ENCODE assay signal across 8 cellular contexts in genomic region chr2:143110759-143111428, GRCh38. TPM values are rescaled to one million over a fixed set of nuclear protein-coding genes. Genes with fewer than 3 reads are reported as not detected.
DNase-seq lines count a peak whose midpoint lies in the region; ATAC-seq, FAIRE-seq and TF ChIP-seq lines count a peak whose summit lies in the region.

No MANE protein-coding gene starts in this region.

- H3K9me3 Mint-ChIP-seq in activated T-helper 17 cell treated with anti-CD3 and anti-CD28 coated beads, Interleukin-2, amount 50 U/mL, for 72 hours: no peaks in the 10 kb centered on the region

- TF ChIP-seq CTCF in IMR-90 (conservative IDR thresholded peaks at IDR 0.05; ENCODE audit: low read depth, low read length): peak; percentile 55
- TF ChIP-seq CTCF in parathyroid adenoma (IDR thresholded peaks at IDR 0.05): peak; percentile 33

- H3K4me1 Mint-ChIP-seq in activated T-helper 17 cell treated with anti-CD3 and anti-CD28 coated beads, Interleukin-2, amount 50 U/mL, for 72 hours: peaks cover 9% of the 10 kb centered on the region

- no peak overlapping the region for H2BK20ac ChIP-seq in IMR-90 (ENCODE audit: low read depth, low read length)

- H3K79me1 ChIP-seq in IMR-90 (ENCODE audit: low read depth in 1 of 2, low read length in 2 of 2): no peaks in the 10 kb centered on the region

- TF ChIP-seq RAD21 in IMR-90 (IDR thresholded peaks at IDR 0.05; ENCODE audit: low read length): peak; percentile 57

- no peak for TF ChIP-seq POLR2A in IMR-90 (IDR thresholded peaks at IDR 0.05; ENCODE audit: low read depth, low read length)

- peak; percentile 62 for DNase-seq in EL
- peak; percentile 50 for DNase-seq in IMR-90
- peak; percentile 28 for DNase-seq in RCC 7860 (ENCODE audit: low spot score)
- peak; percentile 69 for DNase-seq in foreskin melanocyte
- peak; percentile 46 for DNase-seq in urothelium cell line (ENCODE audit: low spot score)

- H3K9ac ChIP-seq in IMR-90 (ENCODE audit: low read depth, low read length): no peak overlapping the region
- H3K9ac ChIP-seq in parathyroid adenoma: no peak overlapping the region

- ATAC-seq in GM21576 (IDR thresholded peaks at IDR 0.05; ENCODE audit: unreplicated experiment) (peak; percentile 93), IMR-90 (ENCODE audit: low read depth) (peak; percentile 72)
- ATAC-seq in activated T-helper 17 cell treated with anti-CD3 and anti-CD28 coated beads, Interleukin-2, amount 50 U/mL, for 72 hours (replicated peaks): peak; percentile 82

- H3K18ac ChIP-seq in IMR-90 (ENCODE audit: low read depth, low read length): no peak overlapping the region

- no peaks in the 10 kb centered on the region for H3K36me3 ChIP-seq in IMR-90 (ENCODE audit: control insufficient read depth, insufficient read depth, low read length)
- no peaks in the 10 kb centered on the region for H3K36me3 ChIP-seq in parathyroid adenoma (ENCODE audit: control insufficient read depth, insufficient read depth, low read length)

- H3K27ac Mint-ChIP-seq in activated T-helper 17 cell treated with anti-CD3 and anti-CD28 coated beads, Interleukin-2, amount 50 U/mL, for 72 hours: peak overlapping the region; percentile 81

- no peak overlapping the region for H2BK120ac ChIP-seq in IMR-90 (ENCODE audit: low read depth, low read length)

- no peak overlapping the region for H4K91ac ChIP-seq in IMR-90 (ENCODE audit: insufficient read depth, low read depth, low read length)

- peak; percentile 33 for FAIRE-seq in RCC 7860 (lab: Jason Lieb, UNC)
- no peak for FAIRE-seq in urothelium cell line (lab: Jason Lieb, UNC)

- H2BK15ac ChIP-seq in IMR-90 (ENCODE audit: low read depth, low read length): no peak overlapping the region

- 45% methylated on average over 2 of the region's 6 CpGs; no CpG with 5 or more reads in 1 of the 2 experiments for WGBS in IMR-90 (ENCODE audit: extremely low coverage in 2 of 2, insufficient read length in 1 of 2), 2 experiments

- no peak overlapping the region for H2AK5ac ChIP-seq in IMR-90 (ENCODE audit: low read depth, low read length)

- H3K4me2 ChIP-seq in IMR-90 (ENCODE audit: low read depth, low read length): no peak overlapping the region
- H3K4me2 ChIP-seq in parathyroid adenoma (ENCODE audit: low read length): no peak overlapping the region

- H3K56ac ChIP-seq in IMR-90 (ENCODE audit: extremely low read depth, insufficient read depth, low read length): no peak overlapping the region

- H3K27me3 ChIP-seq in IMR-90 (ENCODE audit: control insufficient read depth, insufficient read depth, low read length) (peaks cover 3% of the 10 kb centered on the region), parathyroid adenoma (ENCODE audit: control insufficient read depth, insufficient read depth, low read length) (no peaks in the 10 kb centered on the region)

- H3K4me1 ChIP-seq in IMR-90 (ENCODE audit: control insufficient read depth, insufficient read depth, low read length) (no peaks in the 10 kb centered on the region), parathyroid adenoma (no peaks in the 10 kb centered on the region)

- H2AK9ac ChIP-seq in IMR-90 (replicated peaks; ENCODE audit: low read depth, low read length, poor library complexity): no peak overlapping the region

- no peaks in the 10 kb centered on the region for H3K27me3 Mint-ChIP-seq in activated T-helper 17 cell treated with anti-CD3 and anti-CD28 coated beads, Interleukin-2, amount 50 U/mL, for 72 hours

- H3K4ac ChIP-seq in IMR-90 (ENCODE audit: low read depth, low read length): no peak overlapping the region

- BruUV-seq in IMR-90 (replicated peaks; lab: Mats Ljungman, UMichigan): no TSS peak

- H3K9me3 ChIP-seq in IMR-90 (ENCODE audit: control insufficient read depth, insufficient read depth, low read length) (no peaks in the 10 kb centered on the region), parathyroid adenoma (ENCODE audit: control insufficient read depth, low read length) (no peaks in the 10 kb centered on the region)

- dilution Hi-C loops in IMR-90 (cut with HindIII; ENCODE audit: low sequenced_read_pairs, unreplicated experiment): no loop called here

- H3K4me3 ChIP-seq in IMR-90 (ENCODE audit: insufficient read depth, low read depth, low read length) (no peak overlapping the region), parathyroid adenoma (ENCODE audit: low read depth, low read length) (no peak overlapping the region)

- no peak overlapping the region for H4K5ac ChIP-seq in IMR-90 (ENCODE audit: low read depth, low read length)

- CTCF ChIA-PET in IMR-90 (lab: Yijun Ruan, JAX): interaction anchor here (0.7 to 1.4 kb wide), 9 partner anchors 10 to 111 kb away, joined by 3 to 4 read pairs (median 3); no protein-coding TSS in a partner anchor

- no peak overlapping the region for H3K14ac ChIP-seq in IMR-90 (replicated peaks; ENCODE audit: low read depth, low read length)

- no peaks in the 10 kb centered on the region for H3K79me2 ChIP-seq in parathyroid adenoma

- peak overlapping the region; percentile 73 for H2AFZ ChIP-seq in IMR-90 (replicated peaks; ENCODE audit: low read length, poor library complexity)
- H2AFZ ChIP-seq in parathyroid adenoma: no peak overlapping the region

- in situ Hi-C loops in IMR-90 (cut with MboI; ENCODE audit: low sequenced_read_pairs): no loop called here

- no peak overlapping the region for H3K27ac ChIP-seq in IMR-90 (ENCODE audit: insufficient read depth, low read length)
- no peak overlapping the region for H3K27ac ChIP-seq in parathyroid adenoma

- no peak overlapping the region for H4K8ac ChIP-seq in IMR-90 (ENCODE audit: low read depth in 2 of 2, low read length in 2 of 2)

- intact Hi-C loops in IMR-90 (cut with micrococcal nuclease): loop anchor here (1.0 kb wide), 2 partner anchors 111 to 148 kb away; no protein-coding TSS in a partner anchor

- H2BK5ac ChIP-seq in IMR-90 (ENCODE audit: low read depth, low read length, poor library complexity, severe bottlenecking): no peak overlapping the region

- POLR2A ChIA-PET in IMR-90 (lab: Charles Lee; ENCODE audit: unreplicated experiment): no interaction called here

- H3K23ac ChIP-seq in IMR-90 (ENCODE audit: low read depth, low read length): no peak overlapping the region

- no peaks in the 10 kb centered on the region for H4K20me1 ChIP-seq in IMR-90 (ENCODE audit: insufficient read depth, low read length)

- H3K9me1 ChIP-seq in IMR-90 (ENCODE audit: insufficient read depth, low read length): no peaks in the 10 kb centered on the region

- H3K4me3 Mint-ChIP-seq in activated T-helper 17 cell treated with anti-CD3 and anti-CD28 coated beads, Interleukin-2, amount 50 U/mL, for 72 hours: peak overlapping the region; percentile 73

- H3K36me3 Mint-ChIP-seq in activated T-helper 17 cell treated with anti-CD3 and anti-CD28 coated beads, Interleukin-2, amount 50 U/mL, for 72 hours (ENCODE audit: low read depth): no peaks in the 10 kb centered on the region

TF ChIP-seq in IMR-90, 13 proteins besides CTCF, POLR2A, EP300 and RAD21:
- TF ChIP-seq FOS (IDR thresholded peaks at IDR 0.05; ENCODE audit: low read depth, low read length) (no peak), SMC3 (IDR thresholded peaks at IDR 0.05; ENCODE audit: low read depth, low read length) (peak; percentile 45)
TF ChIP-seq in IMR-90: peak in this region for 1.

RNA-seq across cellular contexts. Expression of gene ARHGAP15, which starts 18.3 kb away (rescaled TPM):
- total RNA-seq in IMR-90 (2012; rRNA removed): not detected in 2 replicates
- polyA plus RNA-seq in IMR-90 (2012; rRNA removed): not detected in 2 replicates
- polyA plus RNA-seq in IMR-90 (2012; cell fraction: cytosol; rRNA removed): not detected in 2 replicates
- polyA plus RNA-seq in IMR-90 (2012; cell fraction: nucleus; rRNA removed; ENCODE audit: low replicate concordance): not detected in 2 replicates
- 10 to 100 TPM; 93.3 to 98.3 TPM for total RNA-seq in activated T-helper 17 cell treated with anti-CD3 and anti-CD28 coated beads, Interleukin-2, amount 50 U/mL, for 72 hours

Comparison
In these comparisons a context has a peak if more than half of its experiments do, and no peak if none do; other contexts are left out.
1. RNA of gene ARHGAP15, which starts 18.3 kb away (total RNA-seq): 93.3 to 98.3 TPM in activated T-helper 17 cell treated with anti-CD3 and anti-CD28 coated beads, Interleukin-2, amount 50 U/mL, for 72 hours; not detected in IMR-90; every median in the first group is over 10 times any median in the second.
2. Peak in every context shown above with its lines, with median percentiles within 50 percentile points of each other: DNase-seq and ATAC-seq.